8 cellular contexts compared by ENCODE assay signal in the genomic region with DNA sequence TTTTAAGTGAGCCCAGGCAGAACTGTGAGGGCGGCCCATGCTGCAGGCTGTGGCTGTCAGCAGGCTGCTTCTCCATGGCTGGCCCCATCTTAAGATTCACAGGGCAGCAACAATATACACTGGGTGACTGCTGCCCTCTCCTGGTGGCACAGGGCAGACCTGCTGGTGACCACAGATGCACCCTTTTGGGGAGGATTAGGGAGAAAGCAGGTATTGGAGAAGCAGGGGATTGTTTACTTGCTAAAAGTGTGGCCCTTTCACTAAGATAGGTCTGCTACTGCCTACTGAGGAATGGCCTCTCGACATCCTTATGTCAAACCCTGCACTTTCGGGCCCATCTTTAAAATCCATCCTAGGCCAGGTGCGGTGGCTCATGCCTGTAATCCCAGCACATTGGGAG. TPM values are rescaled to one million over a fixed set of nuclear protein-coding genes. Genes with fewer than 3 reads are reported as not detected.
DNase-seq lines count a peak whose midpoint lies in the region; FAIRE-seq and TF ChIP-seq lines count a peak whose summit lies in the region.
"Not testable (repeated sequence)": the region's sequence is repeated elsewhere in the genome, so short reads cannot be mapped to it uniquely, and the experiment has no call there.

No MANE protein-coding gene starts in this region.

- H3K27me3 Mint-ChIP-seq in Calu3 (ENCODE audit: unreplicated experiment); astrocyte (ENCODE audit: low read depth, unreplicated experiment): not testable (repeated sequence)

- not testable (repeated sequence) for H2AFZ ChIP-seq in astrocyte (ENCODE audit: low read depth, low read length); parathyroid adenoma

- not testable (repeated sequence) for H3K9ac ChIP-seq in NT2/D1 (ENCODE audit: insufficient read length, low read depth); astrocyte (ENCODE audit: low read length); parathyroid adenoma

- FAIRE-seq in astrocyte (lab: Jason Lieb, UNC), result not testable (repeated sequence)

- not testable (repeated sequence) for H3K27me3 ChIP-seq in NT2/D1 (ENCODE audit: insufficient read depth, insufficient read length); astrocyte (ENCODE audit: insufficient read depth, low read length); parathyroid adenoma (ENCODE audit: control insufficient read depth, insufficient read depth, low read length)

- H3K4me1 Mint-ChIP-seq in Calu3 (ENCODE audit: low read depth, unreplicated experiment), result peaks cover 14% of the 10 kb centered on the region
- not testable (repeated sequence) for H3K4me1 Mint-ChIP-seq in astrocyte (ENCODE audit: low read depth, unreplicated experiment)

- not testable (repeated sequence) for H3K4me2 ChIP-seq in astrocyte (ENCODE audit: low read length); parathyroid adenoma (ENCODE audit: low read length)

- not testable (repeated sequence) for H3K27ac ChIP-seq in astrocyte (ENCODE audit: low read depth, low read length); parathyroid adenoma

- not testable (repeated sequence) for H3K9me3 Mint-ChIP-seq in Calu3 (ENCODE audit: low read depth, unreplicated experiment); astrocyte (ENCODE audit: unreplicated experiment)

- not testable (repeated sequence) for TF ChIP-seq CTCF in Calu3 (IDR thresholded peaks at IDR 0.05; ENCODE audit: unreplicated experiment)
- peak; percentile 14 for TF ChIP-seq CTCF in astrocyte (IDR thresholded peaks at IDR 0.05; ENCODE audit: insufficient read depth, low read depth, low read length)
- peak; percentile 46 for TF ChIP-seq CTCF in parathyroid adenoma (IDR thresholded peaks at IDR 0.05)

- not testable (repeated sequence) for H3K4me1 ChIP-seq in NT2/D1 (ENCODE audit: insufficient read depth, insufficient read length); astrocyte (ENCODE audit: insufficient read depth, low read length); parathyroid adenoma

- H3K4me3 Mint-ChIP-seq in Calu3 (ENCODE audit: low read depth, unreplicated experiment); astrocyte (ENCODE audit: unreplicated experiment): not testable (repeated sequence)

- DNase-seq in Calu3 (peak; percentile 81), LoVo (ENCODE audit: low spot score) (peak; percentile 26), NT2/D1 (ENCODE audit: low read depth, low spot score) (peak; percentile 65), head of caudate nucleus (peak; percentile 23 to 81 (median 56))
- DNase-seq in activated CD4-positive, alpha-beta T cell treated with anti-CD3 and anti-CD28 coated beads for 1 hour, result peak; percentile 53
- not testable (repeated sequence) for DNase-seq in astrocyte (ENCODE audit: low read depth)
- DNase-seq in stimulated activated naive CD4-positive, alpha-beta T cell (lab: John Stamatoyannopoulos, UW), result peak; percentile 22 to 62 (median 56)

- not testable (repeated sequence) for H3K4me3 ChIP-seq in NT2/D1 (ENCODE audit: insufficient read length, low read depth); astrocyte (ENCODE audit: insufficient read depth, low read depth, low read length); parathyroid adenoma (ENCODE audit: low read depth, low read length)

- intact Hi-C loops in Calu3 (cut with micrococcal nuclease; ENCODE audit: unreplicated experiment); head of caudate nucleus (cut with DNase I): not testable (repeated sequence)

- H3K9me3 ChIP-seq in NT2/D1 (ENCODE audit: insufficient read depth, low read length); astrocyte (ENCODE audit: insufficient read depth, low read depth, low read length); parathyroid adenoma (ENCODE audit: control insufficient read depth, low read length): not testable (repeated sequence)

- H3K36me3 Mint-ChIP-seq in Calu3 (ENCODE audit: insufficient read depth, unreplicated experiment), result peaks cover 11% of the 10 kb centered on the region
- H3K36me3 Mint-ChIP-seq in astrocyte (ENCODE audit: low read depth, unreplicated experiment), result not testable (repeated sequence)

- BruUV-seq in Calu3 (replicated peaks; lab: Mats Ljungman, UMichigan), result not testable (repeated sequence)

- not testable (repeated sequence) for H3K79me2 ChIP-seq in astrocyte (ENCODE audit: insufficient read depth, low read length); parathyroid adenoma

- H3K27ac Mint-ChIP-seq in Calu3 (ENCODE audit: unreplicated experiment); astrocyte (ENCODE audit: unreplicated experiment): not testable (repeated sequence)

- not testable (repeated sequence) for H4K20me1 ChIP-seq in astrocyte (ENCODE audit: insufficient read depth, low read length)

- CTCF ChIA-PET in Calu3 (lab: Charles Lee), result not testable (repeated sequence)

- not testable (repeated sequence) for H3K36me3 ChIP-seq in NT2/D1 (ENCODE audit: insufficient read depth, insufficient read length, low read length); astrocyte (ENCODE audit: insufficient read depth, low read length); parathyroid adenoma (ENCODE audit: control insufficient read depth, insufficient read depth, low read length)

RNA-seq across cellular contexts. Expression of a gene that starts 38.1 kb away (rescaled TPM):
- total RNA-seq in Calu3 (2022) (65.5 and 66.0 TPM in 2 replicates), astrocyte (42.1 and 57.5 TPM in 2 replicates)
